ENCODE assay signal across 9 cellular contexts in the genomic region with DNA sequence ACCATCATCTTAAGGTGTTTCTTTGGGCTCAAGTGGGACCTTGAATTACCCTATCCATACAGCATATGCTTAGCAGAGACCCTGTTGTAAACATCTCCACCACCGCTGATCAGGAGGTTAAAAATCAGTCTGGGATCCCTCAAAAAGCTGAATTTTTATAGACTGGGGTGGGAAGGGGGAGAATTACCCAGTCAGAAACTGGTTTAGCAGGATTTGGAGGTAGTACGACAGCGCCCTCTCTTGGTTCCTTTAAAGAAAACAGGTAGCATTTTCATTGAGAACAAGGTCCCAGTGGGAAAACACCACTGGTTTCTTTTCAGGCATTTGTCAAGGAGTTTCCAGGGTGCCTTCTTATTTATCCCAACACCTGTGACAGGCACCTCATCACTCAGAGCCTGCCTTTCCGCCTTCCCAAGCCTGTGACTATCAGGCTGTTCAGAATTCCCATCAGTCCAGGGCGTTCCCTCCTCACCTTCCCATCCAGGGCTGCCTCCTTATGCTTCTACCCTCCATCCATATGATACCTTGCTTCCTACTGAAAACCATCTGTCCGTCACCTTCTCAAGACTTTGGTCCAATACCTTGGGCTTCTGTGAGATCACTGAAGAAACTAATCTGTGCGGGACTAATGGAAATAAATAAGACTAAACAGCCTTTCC.
A peak's percentile ranks its signal among the peaks of the same experiment; 100 is the strongest.
DNase-seq lines count a peak whose midpoint lies in the region; ATAC-seq and TF ChIP-seq lines count a peak whose summit lies in the region.
"Had no signal": no experiment of that assay in that cellular context is flagged by ENCODE, and none has a peak within 500 bp of the region (broad histone marks: within the 10 kb centered on the region; RNA-seq: fewer than 3 reads in every experiment).

No MANE protein-coding gene starts in this region.

- H3K79me2 ChIP-seq in mammary epithelial cell (ENCODE audit: insufficient read depth, low read length): no peaks in the 10 kb centered on the region

- H2AFZ ChIP-seq in mammary epithelial cell (ENCODE audit: low read depth, low read length): no peak overlapping the region

- H3K9me3 ChIP-seq in mammary epithelial cell (replicated peaks; ENCODE audit: insufficient read depth, low read length): no peaks in the 10 kb centered on the region
- no peaks in the 10 kb centered on the region for H3K9me3 ChIP-seq in psoas muscle

- CTCF ChIA-PET in mammary epithelial cell (lab: Charles Lee; ENCODE audit: low non-redundant PET): no interaction called here

- TF ChIP-seq CTCF in mammary epithelial cell (conservative IDR thresholded peaks at IDR 0.05 in 1 of 2, IDR thresholded peaks at IDR 0.05 in 1 of 2; ENCODE audit: extremely low read depth in 1 of 2, insufficient read depth in 1 of 2, low read depth in 1 of 2, low read length in 2 of 2): peak; percentile 34 to 60
- TF ChIP-seq CTCF in psoas muscle (IDR thresholded peaks at IDR 0.05): no peak

- WGBS in mammary epithelial cell (ENCODE audit: low coverage, missing lambda C conversion rate): 50% methylated on average over 7 of the region's 7 CpGs
- WGBS in psoas muscle, 3 donors: 41 to 46% (median 45%) methylated on average over 7 of the region's 7 CpGs

- H4K20me1 ChIP-seq in mammary epithelial cell (ENCODE audit: insufficient read depth, low read length): no peaks in the 10 kb centered on the region

- dilution Hi-C loops in mammary epithelial cell (cut with HindIII; ENCODE audit: low sequenced_read_pairs): no loop called here

- no TSS peak for BruUV-seq in mammary epithelial cell (replicated peaks; lab: Mats Ljungman, UMichigan)

- ATAC-seq in psoas muscle (no peak), GM21619 (IDR thresholded peaks at IDR 0.05; ENCODE audit: unreplicated experiment) (no peak)
- ATAC-seq: T-helper 17 cell had no signal

- H3K27me3 ChIP-seq in mammary epithelial cell (ENCODE audit: insufficient read depth, low read length): no peaks in the 10 kb centered on the region
- peaks cover 0 to 2% (median 0%) of the 10 kb centered on the region in 3 donors for H3K27me3 ChIP-seq in psoas muscle (ENCODE audit: insufficient read depth in 3 of 3, low read length in 2 of 3)

- in situ Hi-C loops in mammary epithelial cell (cut with MboI; ENCODE audit: low sequenced_read_pairs in 2 of 2): loop anchor here in 1 of 2 donors (25.0 kb wide), 1 partner anchor 1015 kb away; a partner anchor contains a TSS

- DNase-seq in ELR (ENCODE audit: low read depth) (peak; percentile 49), NCI-H446 (lab: John Stamatoyannopoulos, UW) (peak; percentile 39 to 62), mammary epithelial cell (peak; percentile 22), myocyte (ENCODE audit: low read depth) (peak; percentile 36), psoas muscle (no peak), cortex of kidney (lab: John Stamatoyannopoulos, UW) (no peak), NCI-H2107 treated with DMSO at 0.1 percent for 48 hours (lab: John Stamatoyannopoulos, UW; ENCODE audit: unreplicated experiment) (no peak)
- DNase-seq: T-helper 17 cell had no signal

- H3K36me3 ChIP-seq in mammary epithelial cell (ENCODE audit: insufficient read depth, low read length): no peaks in the 10 kb centered on the region
- no peaks in the 10 kb centered on the region for H3K36me3 ChIP-seq in psoas muscle (ENCODE audit: insufficient read depth in 1 of 2, low read depth in 1 of 2)

- no peak overlapping the region for H3K9ac ChIP-seq in mammary epithelial cell (ENCODE audit: insufficient read depth, low read length)

- H3K4me3 ChIP-seq in mammary epithelial cell (replicated peaks in 1 of 3; ENCODE audit: insufficient read depth in 1 of 3, low read depth in 2 of 3, low read length in 3 of 3) (no peak overlapping the region), psoas muscle (no peak overlapping the region)

- no peak overlapping the region for H3K4me2 ChIP-seq in mammary epithelial cell (ENCODE audit: insufficient read depth, low read depth, low read length)

- H3K4me1 ChIP-seq in mammary epithelial cell (ENCODE audit: insufficient read depth, low read length) (no peaks in the 10 kb centered on the region), psoas muscle (no peaks in the 10 kb centered on the region)

- intact Hi-C loops in mammary epithelial cell (cut with micrococcal nuclease): loop anchor here (1.0 kb wide), 1 partner anchor 455 kb away; no protein-coding TSS in a partner anchor
- intact Hi-C loops in psoas muscle (cut with DNase I): loop anchor here in 1 of 2 donors (10.0 kb wide), 1 partner anchor 457 kb away; no protein-coding TSS in a partner anchor

- no peak overlapping the region for H3K27ac ChIP-seq in mammary epithelial cell (ENCODE audit: insufficient read depth, low read depth, low read length)
- no peak overlapping the region for H3K27ac ChIP-seq in psoas muscle

Comparison
In these comparisons a context has a peak if more than half of its experiments do, and no peak if none do; other contexts are left out.
1. DNase-seq: peak in ELR (single experiment), NCI-H446 (2 of 2), mammary epithelial cell (single experiment) and myocyte (single experiment); none in psoas muscle (0 of 2), cortex of kidney (single experiment) and NCI-H2107 treated with DMSO at 0.1 percent for 48 hours (single experiment).